Comparison of ENCODE assay signal across 18 cellular contexts in the genomic region with DNA sequence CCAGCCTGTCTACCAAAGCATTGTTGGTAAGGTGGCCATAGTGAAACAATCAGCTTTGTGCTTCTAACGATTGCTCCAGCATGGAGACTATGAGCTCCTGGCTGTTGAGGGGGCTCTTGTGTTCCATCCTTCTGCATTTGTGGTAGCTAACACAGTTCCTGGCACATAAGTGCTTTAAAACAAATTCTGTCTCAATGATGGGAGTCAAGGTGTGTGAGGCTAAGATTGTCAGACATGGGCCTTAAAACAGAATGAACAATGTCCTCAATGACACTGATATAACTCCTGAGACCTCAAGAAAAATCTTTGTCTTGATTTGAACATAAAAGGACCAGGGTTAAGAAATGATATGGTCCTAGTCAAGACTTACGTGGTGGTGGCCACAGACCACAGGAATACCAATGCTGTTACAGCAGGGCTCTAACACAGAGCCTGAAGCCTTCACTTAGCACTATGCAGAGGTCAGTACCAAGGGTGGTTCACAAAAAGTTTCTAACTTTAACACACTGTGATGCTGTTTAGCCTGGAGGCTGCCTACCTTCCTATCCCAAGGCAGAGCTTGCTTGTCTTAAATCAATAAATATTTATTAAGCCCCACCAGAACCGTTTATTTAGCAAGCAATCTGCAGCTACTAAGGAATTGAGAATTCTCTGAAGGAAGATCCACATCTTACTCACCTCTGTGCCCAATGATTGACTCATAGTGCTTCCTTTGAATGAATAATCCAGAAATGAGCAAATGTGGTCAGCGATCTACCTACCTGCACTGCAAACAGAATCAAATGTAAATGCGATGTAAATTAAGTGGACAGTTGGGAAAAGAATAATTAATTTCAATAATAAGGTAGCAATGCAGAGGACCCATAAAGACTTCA. TPM values are rescaled to one million over a fixed set of nuclear protein-coding genes. Genes with fewer than 3 reads are reported as not detected.
DNase-seq lines count a peak whose midpoint lies in the region; ATAC-seq, FAIRE-seq and TF ChIP-seq lines count a peak whose summit lies in the region.
"Had no signal": no experiment of that assay in that cellular context is flagged by ENCODE, and none has a peak within 500 bp of the region (broad histone marks: within the 10 kb centered on the region; RNA-seq: fewer than 3 reads in every experiment).

No MANE protein-coding gene starts in this region.

- H3K9me3 Mint-ChIP-seq in activated naive CD8-positive, alpha-beta T cell treated with anti-CD3 and anti-CD28 coated beads, Interleukin-2, amount 50 U/mL, for 24 hours = no peaks in the 10 kb centered on the region
- H3K9me3 Mint-ChIP-seq in activated naive CD8-positive, alpha-beta T cell treated with anti-CD3 and anti-CD28 coated beads for 36 hours = no peaks in the 10 kb centered on the region
- H3K9me3 Mint-ChIP-seq: activated CD4-positive, alpha-beta T cell treated with anti-CD3 and anti-CD28 coated beads, Interleukin-2, amount 10 ng/mL, durations not matched to agents 7 days and 5 days had no signal

- peak; percentile 52 for ATAC-seq in activated naive CD8-positive, alpha-beta T cell treated with anti-CD3 and anti-CD28 coated beads, Interleukin-2, amount 50 U/mL, for 24 hours
- no peak for ATAC-seq in GM18907 (IDR thresholded peaks at IDR 0.05; ENCODE audit: unreplicated experiment)
- ATAC-seq: left colon had no signal

- no peak overlapping the region for H3K27ac Mint-ChIP-seq in activated naive CD8-positive, alpha-beta T cell treated with anti-CD3 and anti-CD28 coated beads, Interleukin-2, amount 50 U/mL, for 24 hours
- no peak overlapping the region for H3K27ac Mint-ChIP-seq in activated naive CD8-positive, alpha-beta T cell treated with anti-CD3 and anti-CD28 coated beads for 36 hours
- H3K27ac Mint-ChIP-seq: activated CD4-positive, alpha-beta T cell treated with anti-CD3 and anti-CD28 coated beads, Interleukin-2, amount 10 ng/mL, durations not matched to agents 7 days and 5 days; activated naive CD8-positive, alpha-beta T cell had no signal

- FAIRE-seq in urothelium cell line (lab: Jason Lieb, UNC) = no peak

- TF ChIP-seq CTCF in choroid plexus epithelial cell (conservative IDR thresholded peaks at IDR 0.05; ENCODE audit: low read depth, low read length) = no peak

- no peak for DNase-seq in activated naive CD8-positive, alpha-beta T cell treated with anti-CD3 and anti-CD28 coated beads, Interleukin-2, amount 50 U/mL, for 24 hours
- DNase-seq in activated naive CD8-positive, alpha-beta T cell treated with anti-CD3 and anti-CD28 coated beads for 36 hours = no peak
- peak; percentile 34 for DNase-seq in NCI-H226
- peak; percentile 40 for DNase-seq in choroid plexus epithelial cell (ENCODE audit: low read depth)
- DNase-seq in urothelium cell line (ENCODE audit: low spot score) = peak; percentile 34
- DNase-seq in stimulated activated CD4-positive, alpha-beta T cell treated with anti-CD3 and anti-CD28 coated beads, Interleukin-12 subunit alpha, Interleukin-12 subunit beta, amount 100 ng/mL, for 4 hours = no peak
- DNase-seq in DMS114 treated with DMSO at 0.1 percent for 48 hours (lab: John Stamatoyannopoulos, UW; ENCODE audit: unreplicated experiment) = no peak
- DNase-seq: activated CD4-positive, alpha-beta T cell treated with anti-CD3 and anti-CD28 coated beads, Interleukin-2, amount 10 ng/mL, durations not matched to agents 7 days and 5 days; activated T-cell treated with anti-CD3 and anti-CD28 coated beads, Interleukin-2, amount 50 U/mL, for 1 hour; effector CD4-positive, alpha-beta T cell; hippocampal formation; left colon; NCI-H187 treated with DMSO at 0.1 percent for 48 hours; stimulated activated CD4-positive, alpha-beta T cell treated with anti-CD3 and anti-CD28 coated beads, Interleukin-15, amount 100 ng/mL, for 24 hours had no signal

- H3K36me3 Mint-ChIP-seq in activated naive CD8-positive, alpha-beta T cell treated with anti-CD3 and anti-CD28 coated beads, Interleukin-2, amount 50 U/mL, for 24 hours (ENCODE audit: low read depth) = no peaks in the 10 kb centered on the region
- no peaks in the 10 kb centered on the region for H3K36me3 Mint-ChIP-seq in activated naive CD8-positive, alpha-beta T cell treated with anti-CD3 and anti-CD28 coated beads for 36 hours
- H3K36me3 Mint-ChIP-seq: activated naive CD8-positive, alpha-beta T cell had no signal

- peaks cover 14% of the 10 kb centered on the region for H3K27me3 Mint-ChIP-seq in activated naive CD8-positive, alpha-beta T cell treated with anti-CD3 and anti-CD28 coated beads, Interleukin-2, amount 50 U/mL, for 24 hours
- peaks cover 24% of the 10 kb centered on the region for H3K27me3 Mint-ChIP-seq in activated naive CD8-positive, alpha-beta T cell treated with anti-CD3 and anti-CD28 coated beads for 36 hours

- no peak overlapping the region for H3K4me3 Mint-ChIP-seq in activated naive CD8-positive, alpha-beta T cell treated with anti-CD3 and anti-CD28 coated beads, Interleukin-2, amount 50 U/mL, for 24 hours
- H3K4me3 Mint-ChIP-seq in activated naive CD8-positive, alpha-beta T cell treated with anti-CD3 and anti-CD28 coated beads for 36 hours = no peak overlapping the region
- H3K4me3 Mint-ChIP-seq: activated CD4-positive, alpha-beta T cell treated with anti-CD3 and anti-CD28 coated beads, Interleukin-2, amount 10 ng/mL, durations not matched to agents 7 days and 5 days; activated naive CD8-positive, alpha-beta T cell had no signal

- no peak overlapping the region for H3K4me3 ChIP-seq in choroid plexus epithelial cell (ENCODE audit: low read depth, low read length)
- H3K4me3 ChIP-seq: SJSA1 had no signal

- H3K4me1 Mint-ChIP-seq in activated naive CD8-positive, alpha-beta T cell treated with anti-CD3 and anti-CD28 coated beads, Interleukin-2, amount 50 U/mL, for 24 hours = no peaks in the 10 kb centered on the region
- peaks cover 5% of the 10 kb centered on the region for H3K4me1 Mint-ChIP-seq in activated naive CD8-positive, alpha-beta T cell treated with anti-CD3 and anti-CD28 coated beads for 36 hours
- H3K4me1 Mint-ChIP-seq: activated CD4-positive, alpha-beta T cell treated with anti-CD3 and anti-CD28 coated beads, Interleukin-2, amount 10 ng/mL, durations not matched to agents 7 days and 5 days had no signal

RNA-seq across cellular contexts. Expression of a gene that starts 35.1 kb away (rescaled TPM):
- total RNA-seq in activated naive CD8-positive, alpha-beta T cell treated with anti-CD3 and anti-CD28 coated beads for 36 hours = under 1 TPM; 0.23 to 0.36 TPM
- total RNA-seq: NCI-H460 had no signal

Comparison
In these comparisons a context has a peak if more than half of its experiments do, and no peak if none do; other contexts are left out.
1. DNase-seq: peak in NCI-H226 (single experiment), choroid plexus epithelial cell (single experiment) and urothelium cell line (single experiment); none in activated naive CD8-positive, alpha-beta T cell treated with anti-CD3 and anti-CD28 coated beads, Interleukin-2, amount 50 U/mL, for 24 hours (single experiment), activated naive CD8-positive, alpha-beta T cell treated with anti-CD3 and anti-CD28 coated beads for 36 hours (single experiment), stimulated activated CD4-positive, alpha-beta T cell treated with anti-CD3 and anti-CD28 coated beads, Interleukin-12 subunit alpha, Interleukin-12 subunit beta, amount 100 ng/mL, for 4 hours (single experiment) and DMS114 treated with DMSO at 0.1 percent for 48 hours (single experiment).